In genomic region chr11:106076421-106076922, GRCh38 we compare ENCODE assay signal across 8 cellular contexts. TPM values are rescaled to one million over a fixed set of nuclear protein-coding genes. Genes with fewer than 3 reads are reported as not detected.
DNase-seq lines count a peak whose midpoint lies in the region; ATAC-seq and TF ChIP-seq lines count a peak whose summit lies in the region.

No MANE protein-coding gene starts in this region.

- H3K27ac Mint-ChIP-seq in chondrocyte (ENCODE audit: unreplicated experiment): peak overlapping the region; percentile 96

- in situ Hi-C loops in G401 (cut with HindIII; ENCODE audit: low sequenced_read_pairs): no loop called here

- intact Hi-C loops in mucosa of descending colon (cut with DNase I, micrococcal nuclease) (loop anchor here in 1 of 2 donors (10.0 kb wide), 1 partner anchor 52 kb away; the partner anchor contains the start of gene MSANTD4), aorta (cut with DNase I) (loop anchor here in 1 of 2 donors (5.0 kb wide), 1 partner anchor 54 kb away; the partner anchor contains the start of gene MSANTD4)

- ATAC-seq in mucosa of descending colon (no peak), aorta (ENCODE audit: low FRiP score) (no peak)

- no peaks in the 10 kb centered on the region for H3K27me3 ChIP-seq in NT2/D1 (ENCODE audit: insufficient read depth, insufficient read length)
- H3K27me3 ChIP-seq in aorta (ENCODE audit: control insufficient read depth in 1 of 2, insufficient read depth in 2 of 2, low read length in 1 of 2): no peaks in the 10 kb centered on the region

- peaks cover 9% of the 10 kb centered on the region for H3K36me3 Mint-ChIP-seq in chondrocyte (ENCODE audit: low read depth)

- peak overlapping the region; percentile 47 for H3K9ac ChIP-seq in NT2/D1 (ENCODE audit: insufficient read length, low read depth)

- H3K27ac ChIP-seq in aorta (ENCODE audit: low read depth in 1 of 2, low read length in 2 of 2): peak overlapping the region in 1 of 2 donors; percentile 57

- peak overlapping the region; percentile 71 for H3K4me3 ChIP-seq in NT2/D1 (ENCODE audit: insufficient read length, low read depth)
- H3K4me3 ChIP-seq in mucosa of descending colon: peak overlapping the region; percentile 71
- peak overlapping the region; percentile 38 to 51 for H3K4me3 ChIP-seq in aorta (ENCODE audit: low read length in 2 of 2)

- no peaks in the 10 kb centered on the region for H3K9me3 Mint-ChIP-seq in chondrocyte (ENCODE audit: low read depth)

- H3K27me3 Mint-ChIP-seq in chondrocyte (ENCODE audit: low read depth): no peaks in the 10 kb centered on the region

- peaks cover 20% of the 10 kb centered on the region for H3K36me3 ChIP-seq in NT2/D1 (ENCODE audit: insufficient read depth, insufficient read length, low read length)
- no peaks in the 10 kb centered on the region for H3K36me3 ChIP-seq in mucosa of descending colon (ENCODE audit: low read depth)
- no peaks in the 10 kb centered on the region for H3K36me3 ChIP-seq in aorta (ENCODE audit: control insufficient read depth in 1 of 2, insufficient read depth in 2 of 2, low read length in 1 of 2)

- peak; percentile 69 for DNase-seq in NCI-H82 (lab: John Stamatoyannopoulos, UW)
- no peak for DNase-seq in NCI-H82 treated with DMSO at 0.1 percent for 48 hours (lab: John Stamatoyannopoulos, UW; ENCODE audit: unreplicated experiment)
- no peak for DNase-seq in NT2/D1 (ENCODE audit: low read depth, low spot score)
- no peak for DNase-seq in chondrocyte (ENCODE audit: low spot score)
- DNase-seq in mucosa of descending colon: peak in 2 of 3 donors; percentile 28 to 41
- DNase-seq in aorta: no peak
- DNase-seq in G401 (ENCODE audit: low spot score): no peak
- no peak for DNase-seq in stimulated activated CD4-positive, alpha-beta T cell treated with anti-CD3 and anti-CD28 coated beads, Interleukin-2, amount 100 ng/mL, for 24 hours

- 1 to 3% methylated on average over 14 of the region's 14 CpGs for WGBS in aorta, 2 donors

- H3K4me1 ChIP-seq in NT2/D1 (ENCODE audit: insufficient read depth, insufficient read length) (no peaks in the 10 kb centered on the region), mucosa of descending colon (ENCODE audit: low read depth) (peaks cover 27% of the 10 kb centered on the region), aorta (ENCODE audit: control insufficient read depth in 1 of 2, insufficient read depth in 2 of 2, low read length in 2 of 2) (peaks cover 0 to 2% of the 10 kb centered on the region in 2 donors)

- no peak for TF ChIP-seq CTCF in chondrocyte (IDR thresholded peaks at IDR 0.05)
- no peak for TF ChIP-seq CTCF in mucosa of descending colon (IDR thresholded peaks at IDR 0.05)

- peak overlapping the region; percentile 93 for H3K4me3 Mint-ChIP-seq in chondrocyte (ENCODE audit: unreplicated experiment)

- H3K9me3 ChIP-seq in NT2/D1 (ENCODE audit: insufficient read depth, low read length) (no peaks in the 10 kb centered on the region), mucosa of descending colon (no peaks in the 10 kb centered on the region), aorta (ENCODE audit: control insufficient read depth, low read length) (no peaks in the 10 kb centered on the region)

- H3K4me1 Mint-ChIP-seq in chondrocyte (ENCODE audit: low read depth): peaks cover 34% of the 10 kb centered on the region

RNA-seq across cellular contexts. Expression of gene KBTBD3, which starts 0.7 kb away (rescaled TPM):
- total RNA-seq in chondrocyte: 3.5 to 4.0 TPM (median 4.0 TPM) in 3 replicates
- 10 to 100 TPM in 1 of 3 donors, 1 to 10 TPM in 2; 5.2 to 13.5 (median 8.8) TPM for total RNA-seq in mucosa of descending colon
- total RNA-seq in aorta: 1 to 10 TPM; 9.7 to 9.9 TPM
- polyA plus RNA-seq in aorta: 10 to 100 TPM in 1 of 2 donors, 1 to 10 TPM in 1; 4.5 to 16.2 TPM
- 0.86 and 1.9 TPM in 2 replicates for total RNA-seq in G401 (2014; rRNA removed; shearing (Covaris generic))

RNA-seq across cellular contexts. Expression of gene AASDHPPT, which starts 1.0 kb away (rescaled TPM):
- total RNA-seq in chondrocyte (38.1 to 41.0 TPM (median 39.0 TPM) in 3 replicates), mucosa of descending colon (10 to 100 TPM; 14.0 to 20.5 (median 15.6) TPM), aorta (10 to 100 TPM; 20.0 to 23.4 TPM)
- polyA plus RNA-seq in aorta: 10 to 100 TPM; 11.1 to 12.8 TPM
- 83.6 and 120 TPM in 2 replicates for total RNA-seq in G401 (2014; rRNA removed; shearing (Covaris generic))

RNA-seq across cellular contexts. Expression of gene MSANTD4, which starts 54.4 kb away (rescaled TPM):
- total RNA-seq in chondrocyte (18.2 to 20.5 TPM (median 18.3 TPM) in 3 replicates), mucosa of descending colon (10 to 100 TPM in 1 of 3 donors, 1 to 10 TPM in 2; 6.2 to 21.3 (median 7.8) TPM), aorta (10 to 100 TPM; 18.4 to 21.6 TPM)
- polyA plus RNA-seq in aorta: 1 to 10 TPM; 9.1 to 9.7 TPM
- 29.8 and 30.1 TPM in 2 replicates for total RNA-seq in G401 (2014; rRNA removed; shearing (Covaris generic))

Comparison
In these comparisons a context has a peak if more than half of its experiments do, and no peak if none do; other contexts are left out.
1. DNase-seq: peak in NCI-H82 (single experiment) and mucosa of descending colon (2 of 3); none in NCI-H82 treated with DMSO at 0.1 percent for 48 hours (single experiment), NT2/D1 (single experiment), chondrocyte (single experiment), aorta (0 of 2), G401 (single experiment) and stimulated activated CD4-positive, alpha-beta T cell treated with anti-CD3 and anti-CD28 coated beads, Interleukin-2, amount 100 ng/mL, for 24 hours (0 of 2).
2. Peak in every context shown above with its lines, with median percentiles within 50 percentile points of each other: H3K4me3 ChIP-seq.